In the genomic region with DNA sequence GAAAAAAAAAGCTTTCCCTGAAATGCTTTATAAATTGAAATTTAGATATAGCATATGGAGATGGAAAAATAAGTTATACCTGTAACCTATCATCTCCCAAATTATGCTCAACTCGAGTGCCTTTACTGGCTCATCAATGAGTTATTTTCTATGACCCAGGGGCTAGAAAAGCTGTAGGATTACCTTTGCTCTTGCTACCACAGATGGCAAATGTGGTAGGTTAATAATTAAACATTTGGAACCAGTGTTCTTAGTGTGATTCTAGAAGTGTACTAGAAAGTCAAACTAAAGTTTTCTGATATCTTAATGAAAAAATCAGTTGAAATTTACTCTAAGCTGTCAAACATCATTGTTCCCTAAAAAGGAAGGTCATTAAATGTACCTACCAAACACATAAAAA, we compare ENCODE assay signal across 15 cellular contexts. TPM values are rescaled to one million over a fixed set of nuclear protein-coding genes. Genes with fewer than 3 reads are reported as not detected.
"Had no signal": no experiment of that assay in that cellular context is flagged by ENCODE, and none has a peak within 500 bp of the region (broad histone marks: within the 10 kb centered on the region; RNA-seq: fewer than 3 reads in every experiment).

No MANE protein-coding gene starts in this region.

- DNase-seq: activated B cell treated with CpG ODN at 0.5 μM for 24 hours; activated CD4-positive, alpha-beta T cell treated with anti-CD3 and anti-CD28 coated beads, Interleukin-2, amount 10 ng/mL, durations not matched to agents 24 days and 14 days; activated naive CD4-positive, alpha-beta T cell treated with anti-CD3 and anti-CD28 coated beads for 36 hours; foreskin fibroblast; heart left ventricle; natural killer cell; stimulated activated CD4-positive, alpha-beta T cell treated with anti-CD3 and anti-CD28 coated beads, Interleukin-4, amount 100 ng/mL, for 24 hours; stimulated activated naive CD8-positive, alpha-beta T cell treated with anti-CD3 and anti-CD28 coated beads, Interleukin-15, amount 100 ng/mL, for 72 hours; T-helper 17 cell; testis had no signal

- H3K4me3 ChIP-seq: esophagus muscularis mucosa, heart left ventricle, testis had no signal

- H3K4me1 Mint-ChIP-seq: activated B cell treated with CpG ODN at 0.5 μM for 24 hours; activated CD4-positive, alpha-beta T cell treated with anti-CD3 and anti-CD28 coated beads, Interleukin-2, amount 10 ng/mL, durations not matched to agents 24 days and 14 days; natural killer cell; stimulated activated naive CD8-positive, alpha-beta T cell treated with anti-CD3 and anti-CD28 coated beads, Interleukin-15, amount 100 ng/mL, for 72 hours; T-helper 17 cell had no signal

- H3K27me3 ChIP-seq: esophagus muscularis mucosa, heart left ventricle, testis had no signal

- H3K4me3 Mint-ChIP-seq: activated B cell treated with CpG ODN at 0.5 μM for 24 hours; activated CD4-positive, alpha-beta T cell treated with anti-CD3 and anti-CD28 coated beads, Interleukin-2, amount 10 ng/mL, durations not matched to agents 24 days and 14 days; activated naive CD4-positive, alpha-beta T cell treated with anti-CD3 and anti-CD28 coated beads for 36 hours; activated T-helper 1 cell treated with anti-CD3 and anti-CD28 coated beads, Interleukin-12 subunit alpha, Interleukin-12 subunit beta, Interleukin-2, Interleukin-4 antibody, amounts not matched to agents 30 ng/mL and 10 ng/mL and 1 ng/mL, durations not matched to agents 14 hours and 24 hours and 36 hours; natural killer cell; stimulated activated naive CD8-positive, alpha-beta T cell treated with anti-CD3 and anti-CD28 coated beads, Interleukin-15, amount 100 ng/mL, for 72 hours; T-helper 17 cell had no signal

- H3K9me3 Mint-ChIP-seq: activated B cell treated with CpG ODN at 0.5 μM for 24 hours; activated CD4-positive, alpha-beta T cell treated with anti-CD3 and anti-CD28 coated beads, Interleukin-2, amount 10 ng/mL, durations not matched to agents 24 days and 14 days; activated naive CD4-positive, alpha-beta T cell treated with anti-CD3 and anti-CD28 coated beads for 36 hours; activated T-helper 1 cell treated with anti-CD3 and anti-CD28 coated beads, Interleukin-12 subunit alpha, Interleukin-12 subunit beta, Interleukin-2, Interleukin-4 antibody, amounts not matched to agents 30 ng/mL and 10 ng/mL and 1 ng/mL, durations not matched to agents 14 hours and 24 hours and 36 hours; natural killer cell; stimulated activated naive CD8-positive, alpha-beta T cell treated with anti-CD3 and anti-CD28 coated beads, Interleukin-15, amount 100 ng/mL, for 72 hours had no signal

- H3K27ac ChIP-seq: esophagus muscularis mucosa, heart left ventricle, testis had no signal

- H3K9me3 ChIP-seq: esophagus muscularis mucosa, heart left ventricle, testis had no signal

- H3K4me1 ChIP-seq: esophagus muscularis mucosa, testis had no signal

- H3K27me3 Mint-ChIP-seq: activated B cell treated with CpG ODN at 0.5 μM for 24 hours; activated CD4-positive, alpha-beta T cell treated with anti-CD3 and anti-CD28 coated beads, Interleukin-2, amount 10 ng/mL, durations not matched to agents 24 days and 14 days; stimulated activated naive CD8-positive, alpha-beta T cell treated with anti-CD3 and anti-CD28 coated beads, Interleukin-15, amount 100 ng/mL, for 72 hours; T-helper 17 cell had no signal

- H3K36me3 Mint-ChIP-seq: natural killer cell had no signal

- H3K27ac Mint-ChIP-seq: activated B cell treated with CpG ODN at 0.5 μM for 24 hours; activated CD4-positive, alpha-beta T cell treated with anti-CD3 and anti-CD28 coated beads, Interleukin-2, amount 10 ng/mL, durations not matched to agents 24 days and 14 days; activated naive CD4-positive, alpha-beta T cell treated with anti-CD3 and anti-CD28 coated beads for 36 hours; activated T-helper 1 cell treated with anti-CD3 and anti-CD28 coated beads, Interleukin-12 subunit alpha, Interleukin-12 subunit beta, Interleukin-2, Interleukin-4 antibody, amounts not matched to agents 30 ng/mL and 10 ng/mL and 1 ng/mL, durations not matched to agents 14 hours and 24 hours and 36 hours; natural killer cell; T-helper 17 cell had no signal

- ATAC-seq: heart left ventricle; natural killer cell; stimulated activated naive CD8-positive, alpha-beta T cell treated with anti-CD3 and anti-CD28 coated beads, Interleukin-15, amount 100 ng/mL, for 72 hours; T-helper 17 cell had no signal

RNA-seq across cellular contexts. Expression of a gene that starts 48.1 kb away (rescaled TPM):
- total RNA-seq: activated B cell treated with CpG ODN at 0.5 μM for 24 hours; activated CD4-positive, alpha-beta T cell treated with anti-CD3 and anti-CD28 coated beads, Interleukin-2, amount 10 ng/mL, durations not matched to agents 24 days and 14 days; activated naive CD4-positive, alpha-beta T cell treated with anti-CD3 and anti-CD28 coated beads for 36 hours; activated T-helper 1 cell treated with anti-CD3 and anti-CD28 coated beads, Interleukin-12 subunit alpha, Interleukin-12 subunit beta, Interleukin-2, Interleukin-4 antibody, amounts not matched to agents 30 ng/mL and 10 ng/mL and 1 ng/mL, durations not matched to agents 14 hours and 24 hours and 36 hours; T-helper 17 cell had no signal

RNA-seq across cellular contexts. Expression of a gene that starts 59.8 kb away (rescaled TPM):
- total RNA-seq: activated B cell treated with CpG ODN at 0.5 μM for 24 hours; activated CD4-positive, alpha-beta T cell treated with anti-CD3 and anti-CD28 coated beads, Interleukin-2, amount 10 ng/mL, durations not matched to agents 24 days and 14 days; activated naive CD4-positive, alpha-beta T cell treated with anti-CD3 and anti-CD28 coated beads for 36 hours; activated T-helper 1 cell treated with anti-CD3 and anti-CD28 coated beads, Interleukin-12 subunit alpha, Interleukin-12 subunit beta, Interleukin-2, Interleukin-4 antibody, amounts not matched to agents 30 ng/mL and 10 ng/mL and 1 ng/mL, durations not matched to agents 14 hours and 24 hours and 36 hours; cardiac septum; kidney epithelial cell; mucosa of gallbladder; testis had no signal
